8 cellular contexts compared by ENCODE assay signal in the genomic region with DNA sequence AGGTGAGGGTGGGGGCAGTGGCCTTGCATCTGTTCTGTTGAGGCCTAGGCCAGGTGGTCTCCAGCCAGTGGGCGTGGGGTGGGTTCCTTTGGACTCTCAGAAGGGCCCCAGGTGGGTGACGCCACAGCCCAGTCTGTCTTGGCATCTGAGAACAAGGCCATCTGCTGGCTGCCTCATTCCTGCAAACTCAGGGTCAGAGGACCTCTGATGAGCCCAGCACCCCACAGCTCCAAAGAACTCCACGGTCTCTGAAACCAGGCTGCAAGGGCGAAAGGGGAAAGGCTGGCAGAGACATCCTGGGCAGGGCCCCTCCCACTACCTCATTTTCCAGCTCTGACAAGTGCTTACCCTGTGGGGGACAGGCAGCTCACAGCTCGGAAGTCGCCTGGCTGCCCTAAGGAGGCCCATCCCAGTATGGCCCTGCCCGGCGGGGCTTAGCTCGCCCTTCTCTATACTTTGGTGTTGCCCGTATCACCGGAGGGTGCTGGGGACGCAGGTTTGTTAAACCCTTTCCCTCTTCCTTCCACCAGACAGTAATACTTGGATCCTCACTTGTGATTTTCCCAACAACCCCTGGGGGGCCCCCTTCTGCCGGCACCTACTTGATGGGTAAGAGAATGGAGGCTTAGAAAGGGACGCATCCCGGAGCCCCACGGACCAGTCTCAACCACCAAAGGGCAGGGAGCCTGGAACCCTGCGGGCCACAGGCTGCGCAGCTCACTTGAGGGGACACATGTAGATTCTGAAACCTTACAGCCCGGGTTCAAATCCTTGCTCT. TPM values are rescaled to one million over a fixed set of nuclear protein-coding genes. Genes with fewer than 3 reads are reported as not detected.
A peak's percentile ranks its signal among the peaks of the same experiment; 100 is the strongest.
DNase-seq lines count a peak whose midpoint lies in the region; ATAC-seq and TF ChIP-seq lines count a peak whose summit lies in the region.

No MANE protein-coding gene starts in this region.

- ATAC-seq in SK-N-SH treated with all-trans-retinoic acid at 6 μM for 48 hours, result no peak
- no peak for ATAC-seq in HG03460 (IDR thresholded peaks at IDR 0.05; ENCODE audit: unreplicated experiment)

- POLR2A ChIA-PET in SK-N-SH (lab: Yijun Ruan, JAX), result interaction anchor here (1.0 kb wide), 1 partner anchor 40 kb away, joined by 3 read pairs; no protein-coding TSS in a partner anchor

- in situ Hi-C loops in G401 (cut with HindIII; ENCODE audit: low sequenced_read_pairs), result no loop called here

- DNase-seq in SK-N-SH, result no peak
- peak; percentile 21 for DNase-seq in OCI-M1 (lab: John Stamatoyannopoulos, UW)
- peak; percentile 79 for DNase-seq in ecto neural progenitor cell (ENCODE audit: low spot score)
- DNase-seq in neural crest cell (ENCODE audit: low read depth, low spot score), result no peak
- no peak for DNase-seq in posterior vena cava (ENCODE audit: low spot score)
- no peak for DNase-seq in G401 (ENCODE audit: low spot score)

- peaks cover 20 to 32% of the 10 kb centered on the region in 2 experiments; a peak in 3 of 4 replicates for H3K4me1 ChIP-seq in SK-N-SH (ENCODE audit: control insufficient read depth in 1 of 2, insufficient read depth in 2 of 2, low read depth in 1 of 2, low read length in 1 of 2)

- H3K36me3 Mint-ChIP-seq in neural crest cell (ENCODE audit: low read depth), result no peaks in the 10 kb centered on the region

- no peaks in the 10 kb centered on the region for H3K9me3 ChIP-seq in SK-N-SH

- CTCF ChIA-PET in SK-N-SH (lab: Yijun Ruan, JAX), result interaction anchor here (1.3 to 8.6 kb wide), 4 partner anchors 15 to 213 kb away, joined by 3 to 93 read pairs (median 16); partner anchors contain the start of gene EDN2

- intact Hi-C loops in posterior vena cava (cut with DNase I), result no loop called here

- H3K4me3 Mint-ChIP-seq in neural crest cell, result peak overlapping the region; percentile 74

- H3K9me2 ChIP-seq in SK-N-SH, result no peaks in the 10 kb centered on the region

- no peaks in the 10 kb centered on the region for H3K27me3 Mint-ChIP-seq in neural crest cell (ENCODE audit: low read depth)

- no peak for TF ChIP-seq EP300 in SK-N-SH (IDR thresholded peaks at IDR 0.05; ENCODE audit: borderline replicate concordance in 1 of 2, low read depth in 1 of 2, low read length in 1 of 2)

- H3K36me3 ChIP-seq in SK-N-SH (replicated peaks in 1 of 2; ENCODE audit: control insufficient read depth in 1 of 2, insufficient read depth in 2 of 2, low read length in 1 of 2), result no peaks in the 10 kb centered on the region

- H3K9ac ChIP-seq in SK-N-SH, result no peak overlapping the region

- H3K27ac Mint-ChIP-seq in neural crest cell (ENCODE audit: unreplicated experiment), result no peak overlapping the region

- peaks cover 21% of the 10 kb centered on the region for H3K4me1 Mint-ChIP-seq in neural crest cell

- TF ChIP-seq CTCF in SK-N-SH (IDR thresholded peaks at IDR 0.05) (peak; percentile 37), neural crest cell (conservative IDR thresholded peaks at IDR 0.05) (peak; percentile 40)

- H2AFZ ChIP-seq in SK-N-SH (ENCODE audit: low read depth), result no peak overlapping the region

- no peak overlapping the region for H3K27ac ChIP-seq in SK-N-SH (ENCODE audit: low read depth in 2 of 2, low read length in 1 of 2)

- H3K27me3 ChIP-seq in SK-N-SH (ENCODE audit: insufficient read depth), result no peaks in the 10 kb centered on the region

- H3K79me2 ChIP-seq in SK-N-SH (ENCODE audit: insufficient read depth), result no peaks in the 10 kb centered on the region

- peaks cover 8% of the 10 kb centered on the region for H3F3A ChIP-seq in SK-N-SH (replicated peaks; ENCODE audit: insufficient read depth)

- H3K4me3 ChIP-seq in SK-N-SH (ENCODE audit: low read depth in 2 of 2, low read length in 1 of 2), result no peak overlapping the region

- H3K4me2 ChIP-seq in SK-N-SH, result no peak overlapping the region

- 81% methylated on average over 12 of the region's 19 CpGs for WGBS in SK-N-SH (ENCODE audit: low lambda C conversion rate)

- H4K20me1 ChIP-seq in SK-N-SH (ENCODE audit: insufficient read depth), result no peaks in the 10 kb centered on the region

- no peaks in the 10 kb centered on the region for H3K9me3 Mint-ChIP-seq in neural crest cell

- TF ChIP-seq RAD21 in SK-N-SH (IDR thresholded peaks at IDR 0.05; ENCODE audit: low read length), result no peak

TF ChIP-seq in SK-N-SH, 30 proteins besides CTCF, POLR2A, EP300 and RAD21:
- TF ChIP-seq MAX (IDR thresholded peaks at IDR 0.05; ENCODE audit: low read depth), result no peak
- TF ChIP-seq RCOR1 (IDR thresholded peaks at IDR 0.05; ENCODE audit: low read length), result no peak
- no peak for TF ChIP-seq RXRA (IDR thresholded peaks at IDR 0.05; ENCODE audit: borderline replicate concordance, low read depth)
- no peak for TF ChIP-seq SMC3 (IDR thresholded peaks at IDR 0.05; ENCODE audit: low read depth, low read length)
- no peak for TF ChIP-seq YY1 (IDR thresholded peaks at IDR 0.05; ENCODE audit: low read depth)

TF ChIP-seq in SK-N-SH treated with all-trans-retinoic acid at 6 μM for 48 hours, 23 proteins besides CTCF, POLR2A, EP300 and RAD21:
- no peak for TF ChIP-seq ESRRG (CRISPR knock-in tag; IDR thresholded peaks at IDR 0.05)
- no peak for TF ChIP-seq BACH2 (CRISPR knock-in tag; IDR thresholded peaks at IDR 0.05; ENCODE audit: borderline replicate concordance)
- no peak for TF ChIP-seq CSDC2 (CRISPR knock-in tag; IDR thresholded peaks at IDR 0.05)
- TF ChIP-seq SNAI2 (CRISPR knock-in tag; IDR thresholded peaks at IDR 0.05), result no peak
- TF ChIP-seq ZNF70 (CRISPR knock-in tag; IDR thresholded peaks at IDR 0.05), result no peak
- TF ChIP-seq ISL1 (CRISPR knock-in tag; IDR thresholded peaks at IDR 0.05), result no peak
- TF ChIP-seq, protein P1, sequence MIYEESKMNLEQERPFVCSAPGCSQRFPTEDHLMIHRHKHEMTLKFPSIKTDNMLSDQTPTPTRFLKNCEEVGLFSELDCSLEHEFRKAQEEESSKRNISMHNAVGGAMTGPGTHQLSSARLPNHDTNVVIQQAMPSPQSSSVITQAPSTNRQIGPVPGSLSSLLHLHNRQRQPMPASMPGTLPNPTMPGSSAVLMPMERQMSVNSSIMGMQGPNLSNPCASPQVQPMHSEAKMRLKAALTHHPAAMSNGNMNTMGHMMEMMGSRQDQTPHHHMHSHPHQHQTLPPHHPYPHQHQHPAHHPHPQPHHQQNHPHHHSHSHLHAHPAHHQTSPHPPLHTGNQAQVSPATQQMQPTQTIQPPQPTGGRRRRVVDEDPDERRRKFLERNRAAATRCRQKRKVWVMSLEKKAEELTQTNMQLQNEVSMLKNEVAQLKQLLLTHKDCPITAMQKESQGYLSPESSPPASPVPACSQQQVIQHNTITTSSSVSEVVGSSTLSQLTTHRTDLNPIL (CRISPR knock-in tag; IDR thresholded peaks at IDR 0.05; ENCODE audit: low read depth), result no peak
- TF ChIP-seq, protein P2, sequence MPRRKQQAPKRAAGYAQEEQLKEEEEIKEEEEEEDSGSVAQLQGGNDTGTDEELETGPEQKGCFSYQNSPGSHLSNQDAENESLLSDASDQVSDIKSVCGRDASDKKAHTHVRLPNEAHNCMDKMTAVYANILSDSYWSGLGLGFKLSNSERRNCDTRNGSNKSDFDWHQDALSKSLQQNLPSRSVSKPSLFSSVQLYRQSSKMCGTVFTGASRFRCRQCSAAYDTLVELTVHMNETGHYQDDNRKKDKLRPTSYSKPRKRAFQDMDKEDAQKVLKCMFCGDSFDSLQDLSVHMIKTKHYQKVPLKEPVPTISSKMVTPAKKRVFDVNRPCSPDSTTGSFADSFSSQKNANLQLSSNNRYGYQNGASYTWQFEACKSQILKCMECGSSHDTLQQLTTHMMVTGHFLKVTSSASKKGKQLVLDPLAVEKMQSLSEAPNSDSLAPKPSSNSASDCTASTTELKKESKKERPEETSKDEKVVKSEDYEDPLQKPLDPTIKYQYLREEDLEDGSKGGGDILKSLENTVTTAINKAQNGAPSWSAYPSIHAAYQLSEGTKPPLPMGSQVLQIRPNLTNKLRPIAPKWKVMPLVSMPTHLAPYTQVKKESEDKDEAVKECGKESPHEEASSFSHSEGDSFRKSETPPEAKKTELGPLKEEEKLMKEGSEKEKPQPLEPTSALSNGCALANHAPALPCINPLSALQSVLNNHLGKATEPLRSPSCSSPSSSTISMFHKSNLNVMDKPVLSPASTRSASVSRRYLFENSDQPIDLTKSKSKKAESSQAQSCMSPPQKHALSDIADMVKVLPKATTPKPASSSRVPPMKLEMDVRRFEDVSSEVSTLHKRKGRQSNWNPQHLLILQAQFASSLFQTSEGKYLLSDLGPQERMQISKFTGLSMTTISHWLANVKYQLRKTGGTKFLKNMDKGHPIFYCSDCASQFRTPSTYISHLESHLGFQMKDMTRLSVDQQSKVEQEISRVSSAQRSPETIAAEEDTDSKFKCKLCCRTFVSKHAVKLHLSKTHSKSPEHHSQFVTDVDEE (CRISPR knock-in tag; IDR thresholded peaks at IDR 0.05), result no peak
- no peak for TF ChIP-seq OSR1 (CRISPR knock-in tag; IDR thresholded peaks at IDR 0.05)
- TF ChIP-seq ZNF565 (CRISPR knock-in tag; conservative IDR thresholded peaks at IDR 0.05; ENCODE audit: low read depth), result no peak
- TF ChIP-seq PPARA (CRISPR knock-in tag; IDR thresholded peaks at IDR 0.05; ENCODE audit: borderline replicate concordance), result no peak
- no peak for TF ChIP-seq TOX (CRISPR knock-in tag; IDR thresholded peaks at IDR 0.05; ENCODE audit: borderline replicate concordance)
- TF ChIP-seq PATZ1 (CRISPR knock-in tag; IDR thresholded peaks at IDR 0.05; ENCODE audit: borderline replicate concordance), result no peak
- no peak for TF ChIP-seq GLIS3 (CRISPR knock-in tag; IDR thresholded peaks at IDR 0.05)
- no peak for TF ChIP-seq ZFP30 (CRISPR knock-in tag; IDR thresholded peaks at IDR 0.05)

RNA-seq across cellular contexts. Expression of gene EDN2, which starts 10.9 kb away (rescaled TPM):
- polyA plus RNA-seq in SK-N-SH (2012; rRNA removed), result 0.97 and 1.7 TPM in 2 replicates
- 0.77 and 0.84 TPM in 2 replicates for polyA plus RNA-seq in SK-N-SH (2012; cell fraction: cytosol; rRNA removed)
- polyA plus RNA-seq in SK-N-SH (2012; cell fraction: nucleus; rRNA removed), result 0.75 and 1.2 TPM in 2 replicates
- total RNA-seq in neural crest cell (not detected in 2 replicates), posterior vena cava (not detected)
- total RNA-seq in G401 (2014; rRNA removed; shearing (Covaris generic)), result 1.8 and 2.2 TPM in 2 replicates

Comparison
In these comparisons a context has a peak if more than half of its experiments do, and no peak if none do; other contexts are left out.
1. DNase-seq: peak in OCI-M1 (single experiment) and ecto neural progenitor cell (single experiment); none in SK-N-SH (single experiment), neural crest cell (single experiment), posterior vena cava (single experiment) and G401 (single experiment).